23 cellular contexts compared by ENCODE assay signal in the genomic region with DNA sequence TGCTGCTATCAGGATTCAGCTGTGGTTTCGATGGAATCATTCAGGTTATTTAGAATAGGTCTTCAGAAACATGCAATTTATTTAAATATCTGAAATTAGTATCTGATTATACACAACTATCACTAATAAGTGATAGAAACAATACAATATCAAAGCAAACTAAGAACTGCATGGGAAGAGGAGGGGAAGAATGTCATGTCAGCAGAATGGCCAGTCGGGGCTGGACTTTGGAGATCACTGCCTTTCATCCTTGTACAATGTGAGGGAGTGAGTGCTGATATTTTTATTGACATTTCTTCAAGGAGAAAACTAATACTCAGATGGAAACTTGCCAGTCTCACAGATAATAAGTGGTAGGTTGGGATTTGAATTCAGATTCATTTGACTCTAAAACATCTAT.
DNase-seq lines count a peak whose midpoint lies in the region; ATAC-seq, FAIRE-seq and TF ChIP-seq lines count a peak whose summit lies in the region.
"Had no signal": no experiment of that assay in that cellular context is flagged by ENCODE, and none has a peak within 500 bp of the region (broad histone marks: within the 10 kb centered on the region; RNA-seq: fewer than 3 reads in every experiment).

No MANE protein-coding gene starts in this region.

- no peak overlapping the region for H3K4me3 ChIP-seq in HepG2 (replicated peaks in 1 of 3; ENCODE audit: insufficient read depth in 1 of 3, low read depth in 2 of 3, low read length in 3 of 3)
- H3K4me3 ChIP-seq in right lobe of liver: no peak overlapping the region
- no peak overlapping the region for H3K4me3 ChIP-seq in K562
- H3K4me3 ChIP-seq: BLaER1, GM12878 had no signal

- FAIRE-seq in HepG2 (lab: Jason Lieb, UNC): no peak
- no peak for FAIRE-seq in K562 (lab: Jason Lieb, UNC)
- FAIRE-seq: GM12878, GM12892 had no signal

- no peaks in the 10 kb centered on the region for H3K27me3 ChIP-seq in HepG2 (ENCODE audit: control insufficient read depth in 1 of 2, insufficient read depth in 2 of 2, low read length in 2 of 2)
- no peaks in the 10 kb centered on the region for H3K27me3 ChIP-seq in right lobe of liver
- H3K27me3 ChIP-seq in K562 (ENCODE audit: control insufficient read depth in 2 of 2, insufficient read depth in 2 of 2, low read length in 2 of 2): no peaks in the 10 kb centered on the region
- H3K27me3 ChIP-seq: BE2C, BLaER1 had no signal

- BruUV-seq in HepG2 (replicated peaks; lab: Mats Ljungman, UMichigan): no TSS peak
- BruUV-seq in K562 (replicated peaks; lab: Mats Ljungman, UMichigan): no TSS peak

- TF ChIP-seq RAD21 in HepG2 (CRISPR knock-in tag; IDR thresholded peaks at IDR 0.05): no peak
- no peak for TF ChIP-seq RAD21 in K562 (CRISPR knock-in tag; conservative IDR thresholded peaks at IDR 0.05 in 1 of 2, IDR thresholded peaks at IDR 0.05 in 1 of 2)

- no peaks in the 10 kb centered on the region for H3K9me1 ChIP-seq in K562 (ENCODE audit: control insufficient read depth, insufficient read depth, low read length)

- H3K9ac ChIP-seq in HepG2 (ENCODE audit: insufficient read depth, low read depth, low read length) (no peak overlapping the region), K562 (ENCODE audit: insufficient read depth in 1 of 2, low read depth in 2 of 2, low read length in 2 of 2) (no peak overlapping the region)
- H3K9ac ChIP-seq: BLaER1 had no signal

- H4K20me1 ChIP-seq in HepG2 (ENCODE audit: insufficient read depth, low read length): no peaks in the 10 kb centered on the region
- no peaks in the 10 kb centered on the region for H4K20me1 ChIP-seq in K562 (replicated peaks; ENCODE audit: control insufficient read depth, insufficient read depth, low read length)
- H4K20me1 ChIP-seq: BLaER1 had no signal

- H2AFZ ChIP-seq in HepG2 (ENCODE audit: low read length) (no peak overlapping the region), K562 (ENCODE audit: low read depth, low read length) (no peak overlapping the region)

- H3K36me3 ChIP-seq in HepG2 (replicated peaks in 1 of 2; ENCODE audit: control insufficient read depth in 1 of 2, insufficient read depth in 2 of 2, low read length in 2 of 2) (no peaks in the 10 kb centered on the region), right lobe of liver (no peaks in the 10 kb centered on the region), K562 (ENCODE audit: control insufficient read depth, insufficient read depth, low read length) (no peaks in the 10 kb centered on the region)
- H3K36me3 ChIP-seq: BE2C, BLaER1 had no signal

- 2% methylated on average over 2 of the region's 2 CpGs for WGBS in HepG2 (ENCODE audit: low lambda C conversion rate)
- WGBS in right lobe of liver (ENCODE audit: insufficient coverage, low coverage, low lambda C conversion rate, missing lambda C conversion rate): 77% methylated on average over 2 of the region's 2 CpGs
- 0% methylated on average over 2 of the region's 2 CpGs for WGBS in K562 (ENCODE audit: insufficient coverage, low coverage, missing lambda C conversion rate)

- DNase-seq in HepG2 (ENCODE audit: low spot score) (no peak), right lobe of liver (no peak), K562 (ENCODE audit: extremely low read depth in 1 of 4, low spot score in 3 of 4) (no peak), Right ventricle myocardium superior (no peak)
- DNase-seq: ACHN; BE2C; C1 segment of cervical spinal cord; CD4-positive, alpha-beta memory T cell; CD4-positive, CD25-positive, alpha-beta regulatory T cell; CD8-positive, alpha-beta memory T cell; COR-L47; DMS 273 treated with DMSO at 0.1 percent for 48 hours; DMS153; DMS53; DMS79; DND-41; EL; GDM1 had no signal

- H3K4me2 ChIP-seq in HepG2 (ENCODE audit: low read depth, low read length) (no peak overlapping the region), K562 (ENCODE audit: insufficient read depth, low read length) (no peak overlapping the region)
- H3K4me2 ChIP-seq: BLaER1 had no signal

- intact Hi-C loops in HepG2 (cut with micrococcal nuclease; ENCODE audit: unreplicated experiment): no loop called here
- intact Hi-C loops in right lobe of liver (cut with DNase I): no loop called here
- intact Hi-C loops in K562 (cut with micrococcal nuclease): no loop called here
- intact Hi-C loops in Right ventricle myocardium superior (cut with DNase I): no loop called here

- H3K27ac ChIP-seq in HepG2 (ENCODE audit: extremely low read length, insufficient read depth, low read length) (no peak overlapping the region), right lobe of liver (no peak overlapping the region), K562 (ENCODE audit: extremely low read depth, low read depth, low read length) (no peak overlapping the region)
- H3K27ac ChIP-seq: 22Rv1, BLaER1 had no signal

- no peak for TF ChIP-seq POLR2A in HepG2 (IDR thresholded peaks at IDR 0.05; ENCODE audit: insufficient read depth in 1 of 2, low read depth in 2 of 2, low read length in 2 of 2)
- TF ChIP-seq POLR2A in right lobe of liver (IDR thresholded peaks at IDR 0.05): no peak
- no peak for TF ChIP-seq POLR2A in K562 (conservative IDR thresholded peaks at IDR 0.05)

- H3K79me2 ChIP-seq in HepG2 (ENCODE audit: insufficient read depth, low read length) (no peaks in the 10 kb centered on the region), K562 (ENCODE audit: control insufficient read depth, insufficient read depth, low read length) (no peaks in the 10 kb centered on the region)

- in situ Hi-C loops in HepG2 (cut with HindIII; ENCODE audit: extremely low pct_ligation_motif_present, low pct_unique_long_range_greater_than_20kb) (no loop called here), K562 (cut with MboI) (no loop called here)

- no peak for TF ChIP-seq CTCF in HepG2 (CRISPR knock-in tag; IDR thresholded peaks at IDR 0.05)
- TF ChIP-seq CTCF in right lobe of liver (IDR thresholded peaks at IDR 0.05): no peak
- TF ChIP-seq CTCF in K562 (IDR thresholded peaks at IDR 0.05 in 2 of 3, conservative IDR thresholded peaks at IDR 0.05 in 1 of 3; ENCODE audit: insufficient read depth in 2 of 3, low read depth in 1 of 3, low read length in 3 of 3): no peak

- POLR2A ChIA-PET in HepG2 (lab: Yijun Ruan, JAX): no interaction called here
- POLR2A ChIA-PET in K562 (lab: Yijun Ruan, JAX): no interaction called here

- CTCF ChIA-PET in HepG2 (lab: Yijun Ruan, JAX; ENCODE audit: low intra/inter-chr PET ratio, low total read pairs) (no interaction called here), K562 (lab: Yijun Ruan, JAX; ENCODE audit: low intra/inter-chr PET ratio) (no interaction called here)

- TF ChIP-seq EP300 in HepG2 (IDR thresholded peaks at IDR 0.05; ENCODE audit: low read depth in 2 of 2, low read length in 2 of 2): no peak
- TF ChIP-seq EP300 in HepG2 (CRISPR knock-in tag; IDR thresholded peaks at IDR 0.05; ENCODE audit: borderline replicate concordance): no peak
- no peak for TF ChIP-seq EP300 in K562 (IDR thresholded peaks at IDR 0.05; ENCODE audit: low read length)

- no peak for ATAC-seq in HepG2
- no peak for ATAC-seq in right lobe of liver
- no peak for ATAC-seq in K562
- ATAC-seq in GM18502 (IDR thresholded peaks at IDR 0.05; ENCODE audit: poor library complexity, unreplicated experiment): no peak
- ATAC-seq in Right ventricle myocardium superior (ENCODE audit: poor library complexity): no peak
- ATAC-seq: GM12878 had no signal

- no peaks in the 10 kb centered on the region for H3K4me1 ChIP-seq in HepG2 (ENCODE audit: insufficient read depth, low read length)
- H3K4me1 ChIP-seq in right lobe of liver: no peaks in the 10 kb centered on the region
- H3K4me1 ChIP-seq in K562 (replicated peaks in 1 of 2; ENCODE audit: control insufficient read depth in 2 of 2, insufficient read depth in 2 of 2, low read length in 2 of 2): no peaks in the 10 kb centered on the region
- H3K4me1 ChIP-seq: BE2C, BLaER1 had no signal

- H3K9me3 ChIP-seq in HepG2 (ENCODE audit: low read length) (peaks cover 63% of the 10 kb centered on the region), right lobe of liver (no peaks in the 10 kb centered on the region), K562 (replicated peaks; ENCODE audit: control insufficient read depth, insufficient read depth, low read depth, low read length) (no peaks in the 10 kb centered on the region)
- H3K9me3 ChIP-seq: BE2C had no signal

TF ChIP-seq in HepG2, 621 proteins besides CTCF, POLR2A, EP300 and RAD21:
- no peak for TF ChIP-seq ZFY (CRISPR knock-in tag; IDR thresholded peaks at IDR 0.05)
- TF ChIP-seq MAFF (IDR thresholded peaks at IDR 0.05; ENCODE audit: low read depth, low read length): peak; percentile 81
- TF ChIP-seq ZNF652 (CRISPR knock-in tag; IDR thresholded peaks at IDR 0.05; ENCODE audit: borderline replicate concordance, low read depth): no peak
- TF ChIP-seq, protein P1, sequence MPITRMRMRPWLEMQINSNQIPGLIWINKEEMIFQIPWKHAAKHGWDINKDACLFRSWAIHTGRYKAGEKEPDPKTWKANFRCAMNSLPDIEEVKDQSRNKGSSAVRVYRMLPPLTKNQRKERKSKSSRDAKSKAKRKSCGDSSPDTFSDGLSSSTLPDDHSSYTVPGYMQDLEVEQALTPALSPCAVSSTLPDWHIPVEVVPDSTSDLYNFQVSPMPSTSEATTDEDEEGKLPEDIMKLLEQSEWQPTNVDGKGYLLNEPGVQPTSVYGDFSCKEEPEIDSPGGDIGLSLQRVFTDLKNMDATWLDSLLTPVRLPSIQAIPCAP (CRISPR knock-in tag; IDR thresholded peaks at IDR 0.05; ENCODE audit: low read depth): no peak
- TF ChIP-seq MAFK (conservative IDR thresholded peaks at IDR 0.05 in 1 of 2, IDR thresholded peaks at IDR 0.05 in 1 of 2; ENCODE audit: low read length in 2 of 2): peak; percentile 70 to 90

TF ChIP-seq in K562, 482 proteins besides CTCF, POLR2A, EP300 and RAD21:
- TF ChIP-seq SPI1 (IDR thresholded peaks at IDR 0.05; ENCODE audit: borderline replicate concordance, low read depth, low read length) (no peak), MAFK (IDR thresholded peaks at IDR 0.05; ENCODE audit: low read length) (peak; percentile 9; the same call in 1 of the 2 replicates), BRCA1 (IDR thresholded peaks at IDR 0.05) (no peak), BRCA1 (CRISPR knock-in tag; IDR thresholded peaks at IDR 0.05) (no peak), RB1 (IDR thresholded peaks at IDR 0.05; ENCODE audit: low read depth) (no peak)
